In genomic region chr11:108664730-108665525, GRCh38 we compare ENCODE assay signal across 8 cellular contexts. TPM values are rescaled to one million over a fixed set of nuclear protein-coding genes. Genes with fewer than 3 reads are reported as not detected.
A peak's percentile ranks its signal among the peaks of the same experiment; 100 is the strongest.
DNase-seq lines count a peak whose midpoint lies in the region; ATAC-seq and TF ChIP-seq lines count a peak whose summit lies in the region.

TSS of gene DDX10 (plus strand) at chr11:108665069. CDS start at chr11:108665154, 85 bp downstream.

- CTCF ChIA-PET in activated CD4-positive, alpha-beta memory T cell treated with anti-CD3 and anti-CD28 coated beads for 36 hours (lab: Charles Lee), result interaction anchor here (0.5 to 3.8 kb wide), 11 partner anchors 11 to 656 kb away, joined by 3 to 15 read pairs (median 5); partner anchors contain the start of gene CUL5

- H3K4me1 ChIP-seq in CD4-positive, CD25-positive, alpha-beta regulatory T cell (ENCODE audit: control insufficient read depth, insufficient read depth, low read length, poor library complexity, severe bottlenecking), result peaks cover 11% of the 10 kb centered on the region
- H3K4me1 ChIP-seq in duodenal mucosa (ENCODE audit: control insufficient read depth in 1 of 2, insufficient read depth in 2 of 2, low read length in 2 of 2) (peaks cover 19 to 20% of the 10 kb centered on the region in 2 donors), right lobe of liver (peaks cover 0 to 17% (median 0%) of the 10 kb centered on the region in 4 donors)

- peak within 1 kb of the TSS; percentile 32 to 100 (median 100) for H3K27ac Mint-ChIP-seq in CD4-positive, CD25-positive, alpha-beta regulatory T cell
- peak within 1 kb of the TSS; percentile 80 for H3K27ac Mint-ChIP-seq in activated CD4-positive, alpha-beta memory T cell treated with anti-CD3 and anti-CD28 coated beads for 36 hours

- intact Hi-C loops in activated CD4-positive, alpha-beta memory T cell treated with anti-CD3 and anti-CD28 coated beads for 36 hours (cut with micrococcal nuclease), result loop anchor here (1.0 to 10.0 kb wide), 7 partner anchors 68 to 1100 kb away; partner anchors contain the start of genes ACAT1, ALKBH8, C11orf65 and CUL5
- intact Hi-C loops in right lobe of liver (cut with DNase I), result no loop called here

- peak in 2 of 4 donors; percentile 2 to 14 for TF ChIP-seq CTCF in right lobe of liver (IDR thresholded peaks at IDR 0.05)

- H3K36me3 ChIP-seq in CD4-positive, CD25-positive, alpha-beta regulatory T cell (ENCODE audit: control insufficient read depth, insufficient read depth, low read length), result peaks cover 2% of the 10 kb centered on the region
- H3K36me3 ChIP-seq in duodenal mucosa (ENCODE audit: control insufficient read depth in 1 of 2, insufficient read depth in 2 of 2, low read length in 2 of 2), result peaks cover 0 to 10% of the 10 kb centered on the region in 2 donors
- no peaks in the 10 kb centered on the region for H3K36me3 ChIP-seq in right lobe of liver

- POLR2A ChIA-PET in activated CD4-positive, alpha-beta memory T cell treated with anti-CD3 and anti-CD28 coated beads for 36 hours (lab: Charles Lee), result interaction anchor here (1.9 kb wide), 1 partner anchor 68 kb away, joined by 7 read pairs; no protein-coding TSS in a partner anchor

- peak; percentile 66 for TF ChIP-seq POLR2A in right lobe of liver (IDR thresholded peaks at IDR 0.05)

- H3K4me1 Mint-ChIP-seq in CD4-positive, CD25-positive, alpha-beta regulatory T cell, result peaks cover 18 to 55% (median 42%) of the 10 kb centered on the region in 4 donors
- H3K4me1 Mint-ChIP-seq in activated CD4-positive, alpha-beta memory T cell treated with anti-CD3 and anti-CD28 coated beads for 36 hours (ENCODE audit: low read depth), result peaks cover 44% of the 10 kb centered on the region

- peak; percentile 98 to 99 (median 98) for DNase-seq in CD4-positive, CD25-positive, alpha-beta regulatory T cell
- DNase-seq in NCI-H82 treated with DMSO at 0.1 percent for 48 hours (lab: John Stamatoyannopoulos, UW; ENCODE audit: unreplicated experiment) (peak; percentile 89), right lobe of liver (peak; percentile 97 to 99 (median 98))
- peak; percentile 99 for DNase-seq in activated CD4-positive, alpha-beta memory T cell treated with anti-CD3 and anti-CD28 coated beads for 36 hours
- DNase-seq in stimulated activated CD4-positive, alpha-beta T cell treated with anti-CD3 and anti-CD28 coated beads, Interleukin-4, amount 100 ng/mL, for 4 hours, result peak; percentile 95 to 98

- peaks cover 19% of the 10 kb centered on the region for H3K27me3 Mint-ChIP-seq in CD4-positive, CD25-positive, alpha-beta regulatory T cell
- H3K27me3 Mint-ChIP-seq in activated CD4-positive, alpha-beta memory T cell treated with anti-CD3 and anti-CD28 coated beads for 36 hours, result no peaks in the 10 kb centered on the region

- H3K9me3 Mint-ChIP-seq in CD4-positive, CD25-positive, alpha-beta regulatory T cell, result peaks cover 0 to under 1% (median 0%) of the 10 kb centered on the region in 7 donors
- H3K9me3 Mint-ChIP-seq in activated CD4-positive, alpha-beta memory T cell treated with anti-CD3 and anti-CD28 coated beads for 36 hours, result no peaks in the 10 kb centered on the region

- peak within 1 kb of the TSS; percentile 67 to 72 for H3K9ac ChIP-seq in duodenal mucosa (ENCODE audit: low read depth in 1 of 2, low read length in 2 of 2)

- peak within 1 kb of the TSS; percentile 82 for H3K4me3 ChIP-seq in CD4-positive, CD25-positive, alpha-beta regulatory T cell (ENCODE audit: low read depth, low read length)
- H3K4me3 ChIP-seq in duodenal mucosa (ENCODE audit: low read depth in 1 of 2, low read length in 2 of 2) (peak within 1 kb of the TSS; percentile 91 to 92), right lobe of liver (peak within 1 kb of the TSS; percentile 79 to 94 (median 81))

- ATAC-seq in CD4-positive, CD25-positive, alpha-beta regulatory T cell (ENCODE audit: low read depth in 2 of 2), result peak; percentile 98 to 99
- peak; percentile 80 for ATAC-seq in GM19438 (IDR thresholded peaks at IDR 0.05; ENCODE audit: low read depth, unreplicated experiment)
- peak; percentile 37 for ATAC-seq in HG03575 (IDR thresholded peaks at IDR 0.05; ENCODE audit: extremely low read depth, insufficient number of reproducible peaks, low FRiP score, unreplicated experiment)
- ATAC-seq in right lobe of liver, result peak; percentile 99

- peak within 1 kb of the TSS; percentile 99 to 100 (median 100) for H3K4me3 Mint-ChIP-seq in CD4-positive, CD25-positive, alpha-beta regulatory T cell
- peak within 1 kb of the TSS; percentile 100 for H3K4me3 Mint-ChIP-seq in activated CD4-positive, alpha-beta memory T cell treated with anti-CD3 and anti-CD28 coated beads for 36 hours

- peaks cover 17% of the 10 kb centered on the region for H3K36me3 Mint-ChIP-seq in CD4-positive, CD25-positive, alpha-beta regulatory T cell
- peaks cover 5% of the 10 kb centered on the region for H3K36me3 Mint-ChIP-seq in activated CD4-positive, alpha-beta memory T cell treated with anti-CD3 and anti-CD28 coated beads for 36 hours

- under 1% methylated on average over 40 of the region's 61 CpGs for WGBS in right lobe of liver (ENCODE audit: insufficient coverage, low coverage, low lambda C conversion rate, missing lambda C conversion rate)

- H3K27me3 ChIP-seq in CD4-positive, CD25-positive, alpha-beta regulatory T cell (ENCODE audit: control insufficient read depth, insufficient read depth, low read length), result no peaks in the 10 kb centered on the region
- H3K27me3 ChIP-seq in duodenal mucosa (ENCODE audit: control insufficient read depth in 1 of 2, insufficient read depth in 2 of 2, low read length in 2 of 2) (no peaks in the 10 kb centered on the region), right lobe of liver (no peaks in the 10 kb centered on the region)

- H3K9me3 ChIP-seq in CD4-positive, CD25-positive, alpha-beta regulatory T cell (ENCODE audit: control insufficient read depth in 2 of 2, low read length in 2 of 2), result no peaks in the 10 kb centered on the region
- no peaks in the 10 kb centered on the region for H3K9me3 ChIP-seq in duodenal mucosa (ENCODE audit: control insufficient read depth in 1 of 2, low read length in 2 of 2)
- no peaks in the 10 kb centered on the region for H3K9me3 ChIP-seq in right lobe of liver

- H3K27ac ChIP-seq in CD4-positive, CD25-positive, alpha-beta regulatory T cell (ENCODE audit: insufficient read depth, low read length, poor library complexity, severe bottlenecking), result peak within 1 kb of the TSS; percentile 68
- H3K27ac ChIP-seq in duodenal mucosa (ENCODE audit: low read depth, low read length), result no peak within 1 kb of the TSS
- peak within 1 kb of the TSS in 2 of 3 donors; percentile 52 to 59 for H3K27ac ChIP-seq in right lobe of liver

RNA-seq across cellular contexts. Expression of gene DDX10, which starts in this region (rescaled TPM):
- 23.3 TPM for total RNA-seq in CD4-positive, CD25-positive, alpha-beta regulatory T cell
- 10 to 100 TPM; 10.5 to 15.1 (median 13.7) TPM for polyA plus RNA-seq in CD4-positive, CD25-positive, alpha-beta regulatory T cell
- total RNA-seq in activated CD4-positive, alpha-beta memory T cell treated with anti-CD3 and anti-CD28 coated beads for 36 hours, result 10 to 100 TPM; 34.8 to 37.7 TPM
- 10 to 100 TPM in 4 of 6 experiments, 1 to 10 TPM in 2; 7.4 to 13.6 (median 11.3) TPM for total RNA-seq in right lobe of liver

Comparison
In these comparisons a context has a peak if more than half of its experiments do, and no peak if none do; other contexts are left out.
1. ATAC-seq: peak in every context shown above with its lines; median percentile 99 in right lobe of liver; 98 in CD4-positive, CD25-positive, alpha-beta regulatory T cell; 80 in GM19438; 37 in HG03575.